In the genomic region with DNA sequence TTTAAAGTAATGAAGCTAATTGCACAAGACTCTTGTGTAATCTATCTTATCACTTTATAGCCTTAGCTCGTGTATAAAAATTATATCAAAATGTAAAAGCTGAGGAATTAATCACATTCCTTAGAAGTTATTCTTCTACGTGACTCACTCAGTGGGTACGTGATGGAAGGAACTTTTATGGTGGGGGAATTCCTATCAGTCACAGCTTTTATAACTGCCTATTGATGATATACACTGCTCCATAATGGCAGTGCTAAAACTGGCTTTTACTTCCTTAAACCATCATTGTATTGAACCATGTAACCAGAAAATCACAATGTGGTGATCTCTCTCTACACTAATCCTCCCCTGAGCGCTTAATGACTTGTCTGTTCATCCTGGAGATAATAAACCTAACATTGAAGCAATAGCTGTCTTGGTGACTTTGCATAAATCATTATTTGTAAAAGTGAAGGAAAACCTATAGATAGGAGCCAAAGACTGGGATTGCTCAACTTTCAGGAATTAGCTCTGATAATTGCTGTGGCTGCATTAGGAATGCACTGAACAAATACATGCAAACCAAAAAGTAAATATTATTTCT, we compare ENCODE assay signal across 1 cellular context.
TF ChIP-seq lines count a peak whose summit lies in the region.

No MANE protein-coding gene starts in this region.

TF ChIP-seq in HepG2, 621 proteins besides CTCF, POLR2A, EP300 and RAD21 (continued from another document and continues in another):
- TF ChIP-seq, protein P1, sequence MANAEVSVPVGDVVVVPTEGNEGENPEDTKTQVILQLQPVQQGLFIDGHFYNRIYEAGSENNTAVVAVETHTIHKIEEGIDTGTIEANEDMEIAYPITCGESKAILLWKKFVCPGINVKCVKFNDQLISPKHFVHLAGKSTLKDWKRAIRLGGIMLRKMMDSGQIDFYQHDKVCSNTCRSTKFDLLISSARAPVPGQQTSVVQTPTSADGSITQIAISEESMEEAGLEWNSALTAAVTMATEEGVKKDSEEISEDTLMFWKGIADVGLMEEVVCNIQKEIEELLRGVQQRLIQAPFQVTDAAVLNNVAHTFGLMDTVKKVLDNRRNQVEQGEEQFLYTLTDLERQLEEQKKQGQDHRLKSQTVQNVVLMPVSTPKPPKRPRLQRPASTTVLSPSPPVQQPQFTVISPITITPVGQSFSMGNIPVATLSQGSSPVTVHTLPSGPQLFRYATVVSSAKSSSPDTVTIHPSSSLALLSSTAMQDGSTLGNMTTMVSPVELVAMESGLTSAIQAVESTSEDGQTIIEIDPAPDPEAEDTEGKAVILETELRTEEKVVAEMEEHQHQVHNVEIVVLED (CRISPR knock-in tag; IDR thresholded peaks at IDR 0.05; ENCODE audit: borderline replicate concordance) = no peak
- TF ChIP-seq HMG20A (CRISPR knock-in tag; IDR thresholded peaks at IDR 0.05; ENCODE audit: borderline replicate concordance) (peak; percentile 54; the same call in 1 of the 2 replicates), ZNF296 (CRISPR knock-in tag; conservative IDR thresholded peaks at IDR 0.05) (no peak), KDM5B (CRISPR knock-in tag; IDR thresholded peaks at IDR 0.05; ENCODE audit: borderline replicate concordance) (no peak), ZNF772 (CRISPR knock-in tag; IDR thresholded peaks at IDR 0.05) (no peak), ATF1 (CRISPR knock-in tag; IDR thresholded peaks at IDR 0.05) (no peak), ZNF816 (CRISPR knock-in tag; IDR thresholded peaks at IDR 0.05; ENCODE audit: borderline replicate concordance) (no peak), CENPX (CRISPR knock-in tag; IDR thresholded peaks at IDR 0.05) (no peak), KAT2B (IDR thresholded peaks at IDR 0.05; ENCODE audit: borderline replicate concordance, low read depth, low read length) (no peak), SRSF1 (optimal IDR thresholded peaks at IDR 0.05; ENCODE audit: low read depth, low read length) (no peak), NCOA2 (CRISPR knock-in tag; IDR thresholded peaks at IDR 0.05) (peak; percentile 21; the same call in 1 of the 2 replicates), BRD4 (CRISPR knock-in tag; IDR thresholded peaks at IDR 0.05) (no peak), CHD4 (IDR thresholded peaks at IDR 0.05; ENCODE audit: borderline replicate concordance, low read length) (no peak), SOX5 (CRISPR knock-in tag; IDR thresholded peaks at IDR 0.05; ENCODE audit: borderline replicate concordance) (0 out of 2 replicates have a peak, but pooled peaks have one; percentile 7), MTA1 (CRISPR knock-in tag; IDR thresholded peaks at IDR 0.05; ENCODE audit: borderline replicate concordance) (no peak), RFX5 (IDR thresholded peaks at IDR 0.05; ENCODE audit: low read depth, low read length) (no peak), ZNF143 (CRISPR knock-in tag; IDR thresholded peaks at IDR 0.05) (no peak), ZNF550 (CRISPR knock-in tag; IDR thresholded peaks at IDR 0.05; ENCODE audit: borderline replicate concordance) (no peak), TCF7 (IDR thresholded peaks at IDR 0.05; ENCODE audit: low read depth) (no peak), ISL2 (CRISPR knock-in tag; IDR thresholded peaks at IDR 0.05) (0 out of 2 replicates have a peak, but pooled peaks have one; percentile 18), KLF12 (CRISPR knock-in tag; IDR thresholded peaks at IDR 0.05; ENCODE audit: borderline replicate concordance) (no peak), ZNF567 (CRISPR knock-in tag; IDR thresholded peaks at IDR 0.05; ENCODE audit: borderline replicate concordance) (no peak), MIXL1 (CRISPR knock-in tag; IDR thresholded peaks at IDR 0.05) (peak; percentile 69; the same call in 1 of the 2 replicates), FOXK1 (CRISPR knock-in tag; IDR thresholded peaks at IDR 0.05; ENCODE audit: borderline replicate concordance, low read depth) (no peak), GTF3A (CRISPR knock-in tag; conservative IDR thresholded peaks at IDR 0.05) (no peak), RXRB (CRISPR knock-in tag; IDR thresholded peaks at IDR 0.05; ENCODE audit: borderline replicate concordance) (no peak), NR3C1 (CRISPR knock-in tag; IDR thresholded peaks at IDR 0.05) (no peak), ZKSCAN1 (IDR thresholded peaks at IDR 0.05; ENCODE audit: low read length) (no peak), PHB2 (IDR thresholded peaks at IDR 0.05; ENCODE audit: partially characterized antibody) (no peak)
- TF ChIP-seq, protein P2, sequence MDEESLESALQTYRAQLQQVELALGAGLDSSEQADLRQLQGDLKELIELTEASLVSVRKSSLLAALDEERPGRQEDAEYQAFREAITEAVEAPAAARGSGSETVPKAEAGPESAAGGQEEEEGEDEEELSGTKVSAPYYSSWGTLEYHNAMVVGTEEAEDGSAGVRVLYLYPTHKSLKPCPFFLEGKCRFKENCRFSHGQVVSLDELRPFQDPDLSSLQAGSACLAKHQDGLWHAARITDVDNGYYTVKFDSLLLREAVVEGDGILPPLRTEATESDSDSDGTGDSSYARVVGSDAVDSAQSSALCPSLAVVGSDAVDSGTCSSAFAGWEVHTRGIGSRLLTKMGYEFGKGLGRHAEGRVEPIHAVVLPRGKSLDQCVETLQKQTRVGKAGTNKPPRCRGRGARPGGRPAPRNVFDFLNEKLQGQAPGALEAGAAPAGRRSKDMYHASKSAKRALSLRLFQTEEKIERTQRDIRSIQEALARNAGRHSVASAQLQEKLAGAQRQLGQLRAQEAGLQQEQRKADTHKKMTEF (CRISPR knock-in tag; IDR thresholded peaks at IDR 0.05) = no peak
- TF ChIP-seq, protein P3, sequence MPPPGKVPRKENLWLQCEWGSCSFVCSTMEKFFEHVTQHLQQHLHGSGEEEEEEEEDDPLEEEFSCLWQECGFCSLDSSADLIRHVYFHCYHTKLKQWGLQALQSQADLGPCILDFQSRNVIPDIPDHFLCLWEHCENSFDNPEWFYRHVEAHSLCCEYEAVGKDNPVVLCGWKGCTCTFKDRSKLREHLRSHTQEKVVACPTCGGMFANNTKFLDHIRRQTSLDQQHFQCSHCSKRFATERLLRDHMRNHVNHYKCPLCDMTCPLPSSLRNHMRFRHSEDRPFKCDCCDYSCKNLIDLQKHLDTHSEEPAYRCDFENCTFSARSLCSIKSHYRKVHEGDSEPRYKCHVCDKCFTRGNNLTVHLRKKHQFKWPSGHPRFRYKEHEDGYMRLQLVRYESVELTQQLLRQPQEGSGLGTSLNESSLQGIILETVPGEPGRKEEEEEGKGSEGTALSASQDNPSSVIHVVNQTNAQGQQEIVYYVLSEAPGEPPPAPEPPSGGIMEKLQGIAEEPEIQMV (CRISPR knock-in tag; IDR thresholded peaks at IDR 0.05; ENCODE audit: low read depth) = no peak
- TF ChIP-seq, protein P4, sequence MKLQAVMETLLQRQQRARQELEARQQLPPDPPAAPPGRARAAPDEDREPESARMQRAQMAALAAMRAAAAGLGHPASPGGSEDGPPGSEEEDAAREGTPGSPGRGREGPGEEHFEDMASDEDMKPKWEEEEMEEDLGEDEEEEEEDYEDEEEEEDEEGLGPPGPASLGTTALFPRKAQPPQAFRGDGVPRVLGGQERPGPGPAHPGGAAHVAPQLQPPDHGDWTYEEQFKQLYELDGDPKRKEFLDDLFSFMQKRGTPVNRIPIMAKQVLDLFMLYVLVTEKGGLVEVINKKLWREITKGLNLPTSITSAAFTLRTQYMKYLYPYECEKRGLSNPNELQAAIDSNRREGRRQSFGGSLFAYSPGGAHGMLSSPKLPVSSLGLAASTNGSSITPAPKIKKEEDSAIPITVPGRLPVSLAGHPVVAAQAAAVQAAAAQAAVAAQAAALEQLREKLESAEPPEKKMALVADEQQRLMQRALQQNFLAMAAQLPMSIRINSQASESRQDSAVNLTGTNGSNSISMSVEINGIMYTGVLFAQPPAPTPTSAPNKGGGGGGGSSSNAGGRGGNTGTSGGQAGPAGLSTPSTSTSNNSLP (IDR thresholded peaks at IDR 0.05; ENCODE audit: low read depth, low read length) = 0 out of 2 replicates have a peak, but pooled peaks have one; percentile 55
- TF ChIP-seq, protein P5, sequence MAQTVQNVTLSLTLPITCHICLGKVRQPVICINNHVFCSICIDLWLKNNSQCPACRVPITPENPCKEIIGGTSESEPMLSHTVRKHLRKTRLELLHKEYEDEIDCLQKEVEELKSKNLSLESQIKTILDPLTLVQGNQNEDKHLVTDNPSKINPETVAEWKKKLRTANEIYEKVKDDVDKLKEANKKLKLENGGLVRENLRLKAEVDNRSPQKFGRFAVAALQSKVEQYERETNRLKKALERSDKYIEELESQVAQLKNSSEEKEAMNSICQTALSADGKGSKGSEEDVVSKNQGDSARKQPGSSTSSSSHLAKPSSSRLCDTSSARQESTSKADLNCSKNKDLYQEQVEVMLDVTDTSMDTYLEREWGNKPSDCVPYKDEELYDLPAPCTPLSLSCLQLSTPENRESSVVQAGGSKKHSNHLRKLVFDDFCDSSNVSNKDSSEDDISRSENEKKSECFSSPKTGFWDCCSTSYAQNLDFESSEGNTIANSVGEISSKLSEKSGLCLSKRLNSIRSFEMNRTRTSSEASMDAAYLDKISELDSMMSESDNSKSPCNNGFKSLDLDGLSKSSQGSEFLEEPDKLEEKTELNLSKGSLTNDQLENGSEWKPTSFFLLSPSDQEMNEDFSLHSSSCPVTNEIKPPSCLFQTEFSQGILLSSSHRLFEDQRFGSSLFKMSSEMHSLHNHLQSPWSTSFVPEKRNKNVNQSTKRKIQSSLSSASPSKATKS (CRISPR knock-in tag; IDR thresholded peaks at IDR 0.05) = no peak
- TF ChIP-seq, protein P6, sequence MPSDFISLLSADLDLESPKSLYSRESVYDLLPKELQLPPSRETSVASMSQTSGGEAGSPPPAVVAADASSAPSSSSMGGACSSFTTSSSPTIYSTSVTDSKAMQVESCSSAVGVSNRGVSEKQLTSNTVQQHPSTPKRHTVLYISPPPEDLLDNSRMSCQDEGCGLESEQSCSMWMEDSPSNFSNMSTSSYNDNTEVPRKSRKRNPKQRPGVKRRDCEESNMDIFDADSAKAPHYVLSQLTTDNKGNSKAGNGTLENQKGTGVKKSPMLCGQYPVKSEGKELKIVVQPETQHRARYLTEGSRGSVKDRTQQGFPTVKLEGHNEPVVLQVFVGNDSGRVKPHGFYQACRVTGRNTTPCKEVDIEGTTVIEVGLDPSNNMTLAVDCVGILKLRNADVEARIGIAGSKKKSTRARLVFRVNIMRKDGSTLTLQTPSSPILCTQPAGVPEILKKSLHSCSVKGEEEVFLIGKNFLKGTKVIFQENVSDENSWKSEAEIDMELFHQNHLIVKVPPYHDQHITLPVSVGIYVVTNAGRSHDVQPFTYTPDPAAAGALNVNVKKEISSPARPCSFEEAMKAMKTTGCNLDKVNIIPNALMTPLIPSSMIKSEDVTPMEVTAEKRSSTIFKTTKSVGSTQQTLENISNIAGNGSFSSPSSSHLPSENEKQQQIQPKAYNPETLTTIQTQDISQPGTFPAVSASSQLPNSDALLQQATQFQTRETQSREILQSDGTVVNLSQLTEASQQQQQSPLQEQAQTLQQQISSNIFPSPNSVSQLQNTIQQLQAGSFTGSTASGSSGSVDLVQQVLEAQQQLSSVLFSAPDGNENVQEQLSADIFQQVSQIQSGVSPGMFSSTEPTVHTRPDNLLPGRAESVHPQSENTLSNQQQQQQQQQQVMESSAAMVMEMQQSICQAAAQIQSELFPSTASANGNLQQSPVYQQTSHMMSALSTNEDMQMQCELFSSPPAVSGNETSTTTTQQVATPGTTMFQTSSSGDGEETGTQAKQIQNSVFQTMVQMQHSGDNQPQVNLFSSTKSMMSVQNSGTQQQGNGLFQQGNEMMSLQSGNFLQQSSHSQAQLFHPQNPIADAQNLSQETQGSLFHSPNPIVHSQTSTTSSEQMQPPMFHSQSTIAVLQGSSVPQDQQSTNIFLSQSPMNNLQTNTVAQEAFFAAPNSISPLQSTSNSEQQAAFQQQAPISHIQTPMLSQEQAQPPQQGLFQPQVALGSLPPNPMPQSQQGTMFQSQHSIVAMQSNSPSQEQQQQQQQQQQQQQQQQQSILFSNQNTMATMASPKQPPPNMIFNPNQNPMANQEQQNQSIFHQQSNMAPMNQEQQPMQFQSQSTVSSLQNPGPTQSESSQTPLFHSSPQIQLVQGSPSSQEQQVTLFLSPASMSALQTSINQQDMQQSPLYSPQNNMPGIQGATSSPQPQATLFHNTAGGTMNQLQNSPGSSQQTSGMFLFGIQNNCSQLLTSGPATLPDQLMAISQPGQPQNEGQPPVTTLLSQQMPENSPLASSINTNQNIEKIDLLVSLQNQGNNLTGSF (CRISPR knock-in tag; IDR thresholded peaks at IDR 0.05) = no peak
- TF ChIP-seq, protein P7, sequence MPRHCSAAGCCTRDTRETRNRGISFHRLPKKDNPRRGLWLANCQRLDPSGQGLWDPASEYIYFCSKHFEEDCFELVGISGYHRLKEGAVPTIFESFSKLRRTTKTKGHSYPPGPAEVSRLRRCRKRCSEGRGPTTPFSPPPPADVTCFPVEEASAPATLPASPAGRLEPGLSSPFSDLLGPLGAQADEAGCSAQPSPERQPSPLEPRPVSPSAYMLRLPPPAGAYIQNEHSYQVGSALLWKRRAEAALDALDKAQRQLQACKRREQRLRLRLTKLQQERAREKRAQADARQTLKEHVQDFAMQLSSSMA (CRISPR knock-in tag; IDR thresholded peaks at IDR 0.05) = no peak
- TF ChIP-seq, protein P8, sequence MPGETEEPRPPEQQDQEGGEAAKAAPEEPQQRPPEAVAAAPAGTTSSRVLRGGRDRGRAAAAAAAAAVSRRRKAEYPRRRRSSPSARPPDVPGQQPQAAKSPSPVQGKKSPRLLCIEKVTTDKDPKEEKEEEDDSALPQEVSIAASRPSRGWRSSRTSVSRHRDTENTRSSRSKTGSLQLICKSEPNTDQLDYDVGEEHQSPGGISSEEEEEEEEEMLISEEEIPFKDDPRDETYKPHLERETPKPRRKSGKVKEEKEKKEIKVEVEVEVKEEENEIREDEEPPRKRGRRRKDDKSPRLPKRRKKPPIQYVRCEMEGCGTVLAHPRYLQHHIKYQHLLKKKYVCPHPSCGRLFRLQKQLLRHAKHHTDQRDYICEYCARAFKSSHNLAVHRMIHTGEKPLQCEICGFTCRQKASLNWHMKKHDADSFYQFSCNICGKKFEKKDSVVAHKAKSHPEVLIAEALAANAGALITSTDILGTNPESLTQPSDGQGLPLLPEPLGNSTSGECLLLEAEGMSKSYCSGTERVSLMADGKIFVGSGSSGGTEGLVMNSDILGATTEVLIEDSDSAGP (CRISPR knock-in tag; IDR thresholded peaks at IDR 0.05; ENCODE audit: borderline replicate concordance) = no peak
- TF ChIP-seq, protein P9, sequence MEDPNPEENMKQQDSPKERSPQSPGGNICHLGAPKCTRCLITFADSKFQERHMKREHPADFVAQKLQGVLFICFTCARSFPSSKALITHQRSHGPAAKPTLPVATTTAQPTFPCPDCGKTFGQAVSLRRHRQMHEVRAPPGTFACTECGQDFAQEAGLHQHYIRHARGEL (CRISPR knock-in tag; IDR thresholded peaks at IDR 0.05) = no peak
- TF ChIP-seq, protein P10, sequence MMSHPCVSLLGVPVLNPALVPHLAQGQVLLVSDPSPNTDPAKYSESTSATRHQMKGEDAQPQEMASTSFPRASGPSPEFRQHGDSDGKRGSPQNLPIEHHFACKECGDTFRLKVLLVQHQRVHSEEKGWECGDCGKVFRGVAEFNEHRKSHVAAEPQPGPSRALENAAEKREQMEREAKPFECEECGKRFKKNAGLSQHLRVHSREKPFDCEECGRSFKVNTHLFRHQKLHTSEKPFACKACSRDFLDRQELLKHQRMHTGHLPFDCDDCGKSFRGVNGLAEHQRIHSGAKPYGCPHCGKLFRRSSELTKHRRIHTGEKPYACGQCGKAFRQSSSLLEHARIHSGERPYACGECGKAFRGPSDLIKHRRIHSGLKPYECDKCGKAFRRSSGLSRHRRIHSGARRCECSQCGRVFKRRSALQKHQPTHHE (CRISPR knock-in tag; IDR thresholded peaks at IDR 0.05; ENCODE audit: borderline replicate concordance) = no peak
